29 cellular contexts compared by ENCODE assay signal in the genomic region with DNA sequence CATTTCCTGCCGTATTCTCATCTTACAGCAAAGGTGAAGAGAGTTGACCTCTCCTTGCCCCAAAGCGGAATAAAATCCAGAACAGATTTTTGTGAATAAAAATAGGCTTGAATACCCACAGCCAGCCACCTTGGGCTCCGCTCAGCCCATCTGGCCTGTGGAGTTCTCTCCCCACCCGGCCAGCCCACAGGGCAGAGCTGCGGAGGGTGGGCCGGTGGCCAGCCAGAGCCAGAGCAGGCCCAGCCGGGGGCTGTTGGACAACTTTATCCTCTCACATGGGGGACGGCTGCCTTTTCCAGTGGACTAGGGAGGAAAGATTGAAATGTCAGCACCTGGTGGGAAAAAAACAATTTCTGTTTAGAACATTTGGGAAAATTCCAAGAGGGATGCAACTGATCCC.
"Had no signal": no experiment of that assay in that cellular context is flagged by ENCODE, and none has a peak within 500 bp of the region (broad histone marks: within the 10 kb centered on the region; RNA-seq: fewer than 3 reads in every experiment).

No MANE protein-coding gene starts in this region.

- H3K36me3 ChIP-seq: brain microvascular endothelial cell, esophagus muscularis mucosa, gastrocnemius medialis had no signal

- DNase-seq: activated CD4-positive, alpha-beta memory T cell treated with anti-CD3 and anti-CD28 coated beads, Interleukin-2, amount 10 ng/mL, durations not matched to agents 7 days and 5 days; activated CD4-positive, alpha-beta T cell treated with anti-CD3 and anti-CD28 coated beads for 1 hour; activated CD4-positive, alpha-beta T cell treated with anti-CD3 and anti-CD28 coated beads for 4 hours; activated CD4-positive, alpha-beta T cell treated with anti-CD3 and anti-CD28 coated beads, Interleukin-2, amount 10 ng/mL, durations not matched to agents 7 days and 5 days; activated CD4-positive, alpha-beta T cell treated with anti-CD3 and anti-CD28 coated beads, Interleukin-2, amount 50 U/mL, for 4 hours; activated CD8-positive, alpha-beta memory T cell treated with anti-CD3 and anti-CD28 coated beads, Interleukin-2, amount 50 U/mL, for 48 hours; activated effector memory CD4-positive, alpha-beta T cell treated with Interleukin-2 at 50 U/mL for 16 hours; activated gamma-delta T cell treated with Interleukin-2 at 50 U/mL for 16 hours; activated naive CD4-positive, alpha-beta T cell treated with anti-CD3 and anti-CD28 coated beads, Interleukin-2, amount 50 U/mL, for 16 hours; activated naive CD4-positive, alpha-beta T cell treated with Interleukin-2 at 50 U/mL for 16 hours; activated T-cell treated with anti-CD3 and anti-CD28 coated beads, Interleukin-2, amount 50 U/mL, for 4 hours; amniotic stem cell; anterior cingulate cortex; brain microvascular endothelial cell; cerebellar nuclear complex; effector memory CD8-positive, alpha-beta T cell; erythroblast; foreskin keratinocyte; gastrocnemius medialis; glutamatergic neuron; T-helper 2 cell had no signal

- H3K36me3 Mint-ChIP-seq: activated naive CD8-positive, alpha-beta T cell had no signal

- H3K4me3 Mint-ChIP-seq: activated CD4-positive, alpha-beta memory T cell treated with anti-CD3 and anti-CD28 coated beads, Interleukin-2, amount 10 ng/mL, durations not matched to agents 7 days and 5 days; activated CD4-positive, alpha-beta T cell treated with anti-CD3 and anti-CD28 coated beads, Interleukin-2, amount 10 ng/mL, durations not matched to agents 7 days and 5 days; activated naive CD8-positive, alpha-beta T cell; activated T-cell treated with anti-CD3 and anti-CD28 coated beads, Interleukin-2, amount 50 U/mL, for 4 hours; activated T-helper 17 cell treated with anti-CD3 and anti-CD28 coated beads, Interleukin-2, amount 50 U/mL, for 72 hours; dendritic cell treated with granulocyte-macrophage colony-stimulating factor and Interleukin-4, amounts not matched to agents 40 ng/mL and 50 ng/mL, for 4 days; effector memory CD8-positive, alpha-beta T cell had no signal

- FAIRE-seq: astrocyte, bronchial epithelial cell had no signal

- H3K27ac Mint-ChIP-seq: activated CD4-positive, alpha-beta memory T cell treated with anti-CD3 and anti-CD28 coated beads, Interleukin-2, amount 10 ng/mL, durations not matched to agents 7 days and 5 days; activated CD4-positive, alpha-beta T cell treated with anti-CD3 and anti-CD28 coated beads, Interleukin-2, amount 10 ng/mL, durations not matched to agents 7 days and 5 days; activated naive CD8-positive, alpha-beta T cell; activated T-helper 17 cell treated with anti-CD3 and anti-CD28 coated beads, Interleukin-2, amount 50 U/mL, for 72 hours; dendritic cell treated with granulocyte-macrophage colony-stimulating factor and Interleukin-4, amounts not matched to agents 40 ng/mL and 50 ng/mL, for 4 days; effector memory CD8-positive, alpha-beta T cell had no signal

- H3K9me3 Mint-ChIP-seq: activated CD4-positive, alpha-beta memory T cell treated with anti-CD3 and anti-CD28 coated beads, Interleukin-2, amount 10 ng/mL, durations not matched to agents 7 days and 5 days; activated CD4-positive, alpha-beta T cell treated with anti-CD3 and anti-CD28 coated beads, Interleukin-2, amount 10 ng/mL, durations not matched to agents 7 days and 5 days; activated T-cell treated with anti-CD3 and anti-CD28 coated beads, Interleukin-2, amount 50 U/mL, for 4 hours; activated T-helper 17 cell treated with anti-CD3 and anti-CD28 coated beads, Interleukin-2, amount 50 U/mL, for 72 hours; dendritic cell treated with granulocyte-macrophage colony-stimulating factor and Interleukin-4, amounts not matched to agents 40 ng/mL and 50 ng/mL, for 4 days; effector memory CD8-positive, alpha-beta T cell had no signal

- H3K4me1 Mint-ChIP-seq: activated CD4-positive, alpha-beta memory T cell treated with anti-CD3 and anti-CD28 coated beads, Interleukin-2, amount 10 ng/mL, durations not matched to agents 7 days and 5 days; activated CD4-positive, alpha-beta T cell treated with anti-CD3 and anti-CD28 coated beads, Interleukin-2, amount 10 ng/mL, durations not matched to agents 7 days and 5 days; activated T-helper 17 cell treated with anti-CD3 and anti-CD28 coated beads, Interleukin-2, amount 50 U/mL, for 72 hours had no signal

- H3K27me3 ChIP-seq: foreskin keratinocyte, gastrocnemius medialis had no signal

- H3K4me1 ChIP-seq: foreskin keratinocyte had no signal

- H3K4me3 ChIP-seq: coronary artery, dorsolateral prefrontal cortex, esophagus muscularis mucosa, gastrocnemius medialis had no signal

- H3K27ac ChIP-seq: brain microvascular endothelial cell, coronary artery, dorsolateral prefrontal cortex, esophagus muscularis mucosa, foreskin keratinocyte, gastrocnemius medialis had no signal

- H3K9me3 ChIP-seq: esophagus muscularis mucosa, gastrocnemius medialis had no signal

- H3K27me3 Mint-ChIP-seq: activated CD4-positive, alpha-beta T cell treated with anti-CD3 and anti-CD28 coated beads, Interleukin-2, amount 10 ng/mL, durations not matched to agents 7 days and 5 days had no signal

- ATAC-seq: activated T-cell treated with anti-CD3 and anti-CD28 coated beads, Interleukin-2, amount 50 U/mL, for 4 hours; activated T-helper 17 cell treated with anti-CD3 and anti-CD28 coated beads, Interleukin-2, amount 50 U/mL, for 72 hours; effector memory CD8-positive, alpha-beta T cell; foreskin keratinocyte; gastrocnemius medialis had no signal
